18 cellular contexts compared by ENCODE assay signal in genomic region chr1:1203561-1204424, GRCh38. TPM values are rescaled to one million over a fixed set of nuclear protein-coding genes. Genes with fewer than 3 reads are reported as not detected.
A peak's percentile ranks its signal among the peaks of the same experiment; 100 is the strongest.
DNase-seq lines count a peak whose midpoint lies in the region; ATAC-seq, FAIRE-seq and TF ChIP-seq lines count a peak whose summit lies in the region.
"Had no signal": no experiment of that assay in that cellular context is flagged by ENCODE, and none has a peak within 500 bp of the region (broad histone marks: within the 10 kb centered on the region; RNA-seq: fewer than 3 reads in every experiment).

No MANE protein-coding gene starts in this region.

- H3K27me3 ChIP-seq in MG63 (no peaks in the 10 kb centered on the region), H1 (replicated peaks in 1 of 4; ENCODE audit: control insufficient read depth in 3 of 4, extremely low read depth in 1 of 4, insufficient read depth in 3 of 4, low read length in 3 of 4) (peaks cover 2 to 19% (median 17%) of the 10 kb centered on the region in 4 experiments), psoas muscle (ENCODE audit: insufficient read depth in 3 of 3, low read length in 2 of 3) (peaks cover 0 to 59% (median 13%) of the 10 kb centered on the region in 3 donors)

- FAIRE-seq in H1 (lab: Jason Lieb, UNC): no peak

- H3K56ac ChIP-seq in H1 (replicated peaks; ENCODE audit: insufficient read length, low read depth, low read length): no peak overlapping the region

- H4K91ac ChIP-seq in H1 (replicated peaks; ENCODE audit: insufficient read length, low read length): no peak overlapping the region

- peak overlapping the region; percentile 29; the same call in 1 of the 2 replicates for H2BK15ac ChIP-seq in H1 (ENCODE audit: low read length)

- H3K4ac ChIP-seq in H1 (replicated peaks; ENCODE audit: insufficient read length, low read depth, low read length): no peak overlapping the region

- TF ChIP-seq RAD21 in H1 (IDR thresholded peaks at IDR 0.05 in 1 of 2, conservative IDR thresholded peaks at IDR 0.05 in 1 of 2; ENCODE audit: low read depth in 2 of 2, low read length in 2 of 2): no peak

- no peak overlapping the region for H3K14ac ChIP-seq in H1 (ENCODE audit: insufficient read length)

- ATAC-seq in psoas muscle (no peak), GM18519 (IDR thresholded peaks at IDR 0.05; ENCODE audit: low FRiP score, unreplicated experiment) (no peak), HG03565 (IDR thresholded peaks at IDR 0.05; ENCODE audit: unreplicated experiment) (no peak), HG03571 (IDR thresholded peaks at IDR 0.05; ENCODE audit: unreplicated experiment) (no peak)
- ATAC-seq: gastroesophageal sphincter had no signal

- H3K9ac ChIP-seq in H1 (replicated peaks in 1 of 4; ENCODE audit: extremely low read depth in 1 of 4, low read depth in 3 of 4, low read length in 3 of 4): no peak overlapping the region
- H3K9ac ChIP-seq: KMS-11 had no signal

- WGBS in H1 (ENCODE audit: extremely low coverage in 1 of 2, insufficient coverage in 1 of 2, insufficient read length in 1 of 2, insufficient replicate concordance in 2 of 2, low coverage in 1 of 2, low lambda C conversion rate in 2 of 2, missing lambda C conversion rate in 1 of 2), 2 experiments: 91% methylated on average over 33 of the region's 49 CpGs; no CpG with 5 or more reads in 1 of the 2 experiments
- WGBS in psoas muscle, 3 donors: 74 to 77% (median 76%) methylated on average over 33 to 49 of the region's 49 CpGs

- no peaks in the 10 kb centered on the region for H3K79me1 ChIP-seq in H1 (ENCODE audit: low read depth, low read length)

- peaks cover 25% of the 10 kb centered on the region for H3K4me1 Mint-ChIP-seq in activated CD4-positive, alpha-beta memory T cell treated with anti-CD3 and anti-CD28 coated beads for 36 hours (ENCODE audit: low read depth)
- H3K4me1 Mint-ChIP-seq in activated CD4-positive, alpha-beta memory T cell treated with anti-CD3 and anti-CD28 coated beads, Interleukin-2, amount 10 ng/mL, durations not matched to agents 7 days and 5 days: peaks cover 32% of the 10 kb centered on the region

- no peak for TF ChIP-seq CTCF in H1 (IDR thresholded peaks at IDR 0.05; ENCODE audit: control extremely low read depth in 1 of 3, insufficient read depth in 1 of 3, low read depth in 1 of 3, low read length in 3 of 3)
- TF ChIP-seq CTCF in psoas muscle (IDR thresholded peaks at IDR 0.05): no peak

- peak overlapping the region; percentile 100 for H3K27ac Mint-ChIP-seq in activated CD4-positive, alpha-beta memory T cell treated with anti-CD3 and anti-CD28 coated beads for 36 hours
- H3K27ac Mint-ChIP-seq in activated CD4-positive, alpha-beta memory T cell treated with anti-CD3 and anti-CD28 coated beads, Interleukin-2, amount 10 ng/mL, durations not matched to agents 7 days and 5 days: no peak overlapping the region

- peak overlapping the region; percentile 84 for H3K4me3 Mint-ChIP-seq in activated CD4-positive, alpha-beta memory T cell treated with anti-CD3 and anti-CD28 coated beads for 36 hours
- H3K4me3 Mint-ChIP-seq in activated CD4-positive, alpha-beta memory T cell treated with anti-CD3 and anti-CD28 coated beads, Interleukin-2, amount 10 ng/mL, durations not matched to agents 7 days and 5 days: no peak overlapping the region

- H3K4me1 ChIP-seq in H1 (replicated peaks in 1 of 4; ENCODE audit: control insufficient read depth in 3 of 4, insufficient read depth in 4 of 4, low read length in 3 of 4) (peaks cover 0 to 16% (median 6%) of the 10 kb centered on the region in 4 experiments; a peak in 6 of 7 replicates), psoas muscle (peaks cover 14% of the 10 kb centered on the region)

- peak; percentile 9 for DNase-seq in activated CD4-positive, alpha-beta memory T cell treated with anti-CD3 and anti-CD28 coated beads for 36 hours
- no peak for DNase-seq in activated CD4-positive, alpha-beta memory T cell treated with anti-CD3 and anti-CD28 coated beads, Interleukin-2, amount 10 ng/mL, durations not matched to agents 7 days and 5 days
- DNase-seq in MG63 (peak; percentile 0), H1 (ENCODE audit: low read depth in 1 of 2, low spot score in 2 of 2) (peak in 1 of 2 experiments; percentile 52), psoas muscle (peak; percentile 10 to 46)
- DNase-seq: ACHN; activated CD4-positive, alpha-beta T cell treated with anti-CD3 and anti-CD28 coated beads for 1 hour; naive B cell; NCI-H2227 treated with DMSO at 0.1 percent for 48 hours; SHP77 treated with DMSO at 0.1 percent for 48 hours had no signal

- no peak overlapping the region for H2BK20ac ChIP-seq in H1 (ENCODE audit: low read length)

- H3K36me3 ChIP-seq in MG63 (no peaks in the 10 kb centered on the region), H1 (ENCODE audit: control insufficient read depth in 2 of 4, insufficient read depth in 4 of 4, low read length in 3 of 4) (no peaks in the 10 kb centered on the region), psoas muscle (ENCODE audit: insufficient read depth in 1 of 2, low read depth in 1 of 2) (no peaks in the 10 kb centered on the region)
- H3K36me3 ChIP-seq: gastroesophageal sphincter, prostate gland had no signal

- CTCF ChIA-PET in activated CD4-positive, alpha-beta memory T cell treated with anti-CD3 and anti-CD28 coated beads for 36 hours (lab: Charles Lee): no interaction called here
- CTCF ChIA-PET in activated CD4-positive, alpha-beta memory T cell treated with anti-CD3 and anti-CD28 coated beads, Interleukin-2, amount 10 ng/mL, durations not matched to agents 7 days and 5 days (lab: Charles Lee): no interaction called here
- CTCF ChIA-PET in H1 (lab: Charles Lee; ENCODE audit: partially characterized antibody): interaction anchor here (1.2 kb wide), 1 partner anchor 45 kb away, joined by 3 read pairs; no protein-coding TSS in a partner anchor

- peaks cover 27% of the 10 kb centered on the region for H3K36me3 Mint-ChIP-seq in activated CD4-positive, alpha-beta memory T cell treated with anti-CD3 and anti-CD28 coated beads for 36 hours
- no peaks in the 10 kb centered on the region for H3K36me3 Mint-ChIP-seq in activated CD4-positive, alpha-beta memory T cell treated with anti-CD3 and anti-CD28 coated beads, Interleukin-2, amount 10 ng/mL, durations not matched to agents 7 days and 5 days (ENCODE audit: low read depth)
- H3K36me3 Mint-ChIP-seq: naive B cell had no signal

- no peak overlapping the region for H4K5ac ChIP-seq in H1 (ENCODE audit: insufficient read length, low read depth, low read length)

- peak overlapping the region; percentile 75; the same call in 1 of the 2 replicates for H2BK12ac ChIP-seq in H1 (ENCODE audit: low read depth, low read length)

- no peak overlapping the region for H3K23ac ChIP-seq in H1 (ENCODE audit: insufficient read length)

- H3K27ac ChIP-seq in H1 (ENCODE audit: low read depth, low read length) (no peak overlapping the region), psoas muscle (no peak overlapping the region)
- H3K27ac ChIP-seq: coronary artery, gastroesophageal sphincter, KMS-11, prostate gland had no signal

- no peak overlapping the region for H2BK5ac ChIP-seq in H1 (ENCODE audit: low read depth, low read length)

- no peak for TF ChIP-seq EP300 in H1 (IDR thresholded peaks at IDR 0.05; ENCODE audit: borderline replicate concordance in 1 of 2, low read depth in 2 of 2, low read length in 2 of 2)

- intact Hi-C loops in activated CD4-positive, alpha-beta memory T cell treated with anti-CD3 and anti-CD28 coated beads for 36 hours (cut with micrococcal nuclease): loop anchor here (10.0 kb wide), 1 partner anchor 169 kb away; no protein-coding TSS in a partner anchor
- intact Hi-C loops in psoas muscle (cut with DNase I): no loop called here

- H2BK120ac ChIP-seq in H1 (replicated peaks; ENCODE audit: low read depth, low read length): no peak overlapping the region

- no peaks in the 10 kb centered on the region for H3K79me2 ChIP-seq in H1 (ENCODE audit: control insufficient read depth in 1 of 2, insufficient read depth in 2 of 2, low read length in 2 of 2)

- H4K8ac ChIP-seq in H1 (ENCODE audit: extremely low read depth, insufficient read depth, low read length): no peak overlapping the region

- no peaks in the 10 kb centered on the region for H3K9me3 Mint-ChIP-seq in activated CD4-positive, alpha-beta memory T cell treated with anti-CD3 and anti-CD28 coated beads for 36 hours
- no peaks in the 10 kb centered on the region for H3K9me3 Mint-ChIP-seq in activated CD4-positive, alpha-beta memory T cell treated with anti-CD3 and anti-CD28 coated beads, Interleukin-2, amount 10 ng/mL, durations not matched to agents 7 days and 5 days
- H3K9me3 Mint-ChIP-seq: naive B cell had no signal

- no peak overlapping the region; the same call in 1 of the 2 replicates for H3K18ac ChIP-seq in H1 (ENCODE audit: extremely low read depth, low read length)

- H3K27me3 Mint-ChIP-seq in activated CD4-positive, alpha-beta memory T cell treated with anti-CD3 and anti-CD28 coated beads for 36 hours: no peaks in the 10 kb centered on the region
- no peaks in the 10 kb centered on the region for H3K27me3 Mint-ChIP-seq in activated CD4-positive, alpha-beta memory T cell treated with anti-CD3 and anti-CD28 coated beads, Interleukin-2, amount 10 ng/mL, durations not matched to agents 7 days and 5 days

- peaks cover 8% of the 10 kb centered on the region; the same call in 1 of the 2 replicates for H3K23me2 ChIP-seq in H1 (ENCODE audit: low read depth, low read length)

- no peaks in the 10 kb centered on the region for H3K9me3 ChIP-seq in MG63
- no peaks in the 10 kb centered on the region for H3K9me3 ChIP-seq in H1 (ENCODE audit: insufficient read depth in 2 of 2, low read depth in 1 of 2, low read length in 1 of 2)
- no peaks in the 10 kb centered on the region for H3K9me3 ChIP-seq in psoas muscle
- H3K9me3 ChIP-seq: gastroesophageal sphincter, prostate gland had no signal

- no peak overlapping the region for H2AFZ ChIP-seq in H1 (ENCODE audit: low read length)

- no peak overlapping the region for H3K4me2 ChIP-seq in H1 (ENCODE audit: insufficient read depth in 1 of 2, low read depth in 2 of 2, low read length in 2 of 2)
- H3K4me2 ChIP-seq: KMS-11 had no signal

- no peak overlapping the region for H3K4me3 ChIP-seq in MG63
- no peak overlapping the region for H3K4me3 ChIP-seq in H1 (ENCODE audit: extremely low read depth in 1 of 4, insufficient read depth in 2 of 4, low read depth in 3 of 4, low read length in 4 of 4)
- H3K4me3 ChIP-seq in psoas muscle: no peak overlapping the region
- H3K4me3 ChIP-seq: coronary artery, gastroesophageal sphincter, lung, prostate gland had no signal

- POLR2A ChIA-PET in activated CD4-positive, alpha-beta memory T cell treated with anti-CD3 and anti-CD28 coated beads for 36 hours (lab: Charles Lee): interaction anchor here (8.3 kb wide), 1 partner anchor 13 kb away, joined by 107 read pairs; no protein-coding TSS in a partner anchor
- POLR2A ChIA-PET in activated CD4-positive, alpha-beta memory T cell treated with anti-CD3 and anti-CD28 coated beads, Interleukin-2, amount 10 ng/mL, durations not matched to agents 7 days and 5 days (lab: Charles Lee): no interaction called here
- POLR2A ChIA-PET in H1 (lab: Charles Lee; ENCODE audit: partially characterized antibody): no interaction called here

- no peaks in the 10 kb centered on the region for H4K20me1 ChIP-seq in H1 (replicated peaks in 1 of 2; ENCODE audit: control insufficient read depth in 1 of 2, insufficient read depth in 2 of 2, low read length in 2 of 2)

- TF ChIP-seq POLR2A in H1 (IDR thresholded peaks at IDR 0.05; ENCODE audit: control extremely low read depth in 1 of 2, low read depth in 2 of 2, low read length in 2 of 2): no peak

- no peak overlapping the region for H2AK5ac ChIP-seq in H1 (ENCODE audit: low read depth, low read length)

RNA-seq across cellular contexts. Expression of gene TNFRSF18, which starts 2.6 kb away (rescaled TPM):
- total RNA-seq in activated CD4-positive, alpha-beta memory T cell treated with anti-CD3 and anti-CD28 coated beads for 36 hours: 100 to 1,000 TPM; 375 to 387 TPM
- total RNA-seq in activated CD4-positive, alpha-beta memory T cell treated with anti-CD3 and anti-CD28 coated beads, Interleukin-2, amount 10 ng/mL, durations not matched to agents 7 days and 5 days: 100 to 1,000 TPM; 115 to 116 TPM
- total RNA-seq in MG63 (2014; rRNA removed; shearing (Covaris generic); ENCODE audit: low replicate concordance): not detected in 2 replicates
- 0.92 and 1.5 TPM in 2 replicates for total RNA-seq in H1 (2021; fragmentation: NEBNext Ultra II Directional; extraction: Animal tissue kit (Norgen Biotek cat#: 25700))
- polyA plus RNA-seq in H1 (2011; rRNA removed): 2.5 and 2.7 TPM in 2 replicates
- polyA plus RNA-seq in H1 (2011; cell fraction: cytosol; rRNA removed): 2.9 TPM
- polyA plus RNA-seq in H1 (2011; cell fraction: nucleus; rRNA removed): 4.8 TPM
- polyA plus RNA-seq in H1 (2012, experiment 1 of 2): 0.51 to 2.0 TPM (median 1.5 TPM) in 4 replicates
- 1.4 TPM for polyA plus RNA-seq in H1 (2012, experiment 2 of 2)
- 1.4 TPM for polyA plus RNA-seq in H1 (2013, experiment 1 of 2)
- polyA plus RNA-seq in H1 (2013, experiment 2 of 2): 1.5 TPM
- not detected in 2 replicates for polyA minus RNA-seq in H1 (2011; rRNA and poly(A)+ RNA removed)
- not detected for polyA minus RNA-seq in H1 (2011; cell fraction: cytosol; rRNA and poly(A)+ RNA removed)
- polyA minus RNA-seq in H1 (2011; cell fraction: nucleus; rRNA and poly(A)+ RNA removed): not detected
- under 1 TPM in 1 of 4 donors, not detected in 3; 0.27 TPM for total RNA-seq in psoas muscle
- polyA plus RNA-seq in psoas muscle: under 1 TPM; 0.04 to 0.76 (median 0.13) TPM

RNA-seq across cellular contexts. Expression of gene TNFRSF4, which starts 10.2 kb away (rescaled TPM):
- total RNA-seq in activated CD4-positive, alpha-beta memory T cell treated with anti-CD3 and anti-CD28 coated beads for 36 hours: 1,000 to 10,000 TPM; 1,003 to 1,005 TPM
- total RNA-seq in activated CD4-positive, alpha-beta memory T cell treated with anti-CD3 and anti-CD28 coated beads, Interleukin-2, amount 10 ng/mL, durations not matched to agents 7 days and 5 days: 100 to 1,000 TPM; 237 to 243 TPM
- total RNA-seq in MG63 (2014; rRNA removed; shearing (Covaris generic); ENCODE audit: low replicate concordance): not detected in 2 replicates
- total RNA-seq in H1 (2021; fragmentation: NEBNext Ultra II Directional; extraction: Animal tissue kit (Norgen Biotek cat#: 25700)): not detected in 2 replicates
- polyA plus RNA-seq in H1 (2011; rRNA removed): 0.06 TPM in 1 of 2 replicates, not detected in the other
- 0.14 TPM for polyA plus RNA-seq in H1 (2011; cell fraction: cytosol; rRNA removed)
- polyA plus RNA-seq in H1 (2011; cell fraction: nucleus; rRNA removed): 0.19 TPM
- polyA plus RNA-seq in H1 (2012, experiment 1 of 2): not detected in 4 replicates
- not detected for polyA plus RNA-seq in H1 (2012, experiment 2 of 2)
- polyA plus RNA-seq in H1 (2013, experiment 1 of 2): not detected
- 0.07 TPM for polyA plus RNA-seq in H1 (2013, experiment 2 of 2)
- polyA minus RNA-seq in H1 (2011; rRNA and poly(A)+ RNA removed): not detected in 2 replicates
- not detected for polyA minus RNA-seq in H1 (2011; cell fraction: cytosol; rRNA and poly(A)+ RNA removed)
- not detected for polyA minus RNA-seq in H1 (2011; cell fraction: nucleus; rRNA and poly(A)+ RNA removed)
- 1 to 10 TPM; 1.4 to 4.6 (median 3.7) TPM for total RNA-seq in psoas muscle
- 1 to 10 TPM; 1.7 to 3.8 (median 2.6) TPM for polyA plus RNA-seq in psoas muscle

RNA-seq across cellular contexts. Expression of gene SDF4, which starts 28.0 kb away (rescaled TPM):
- total RNA-seq in activated CD4-positive, alpha-beta memory T cell treated with anti-CD3 and anti-CD28 coated beads for 36 hours: 100 to 1,000 TPM; 302 to 305 TPM
- 100 to 1,000 TPM; 181 TPM for total RNA-seq in activated CD4-positive, alpha-beta memory T cell treated with anti-CD3 and anti-CD28 coated beads, Interleukin-2, amount 10 ng/mL, durations not matched to agents 7 days and 5 days
- total RNA-seq in MG63 (2014; rRNA removed; shearing (Covaris generic); ENCODE audit: low replicate concordance): 93.0 and 126 TPM in 2 replicates
- total RNA-seq in H1 (2021; fragmentation: NEBNext Ultra II Directional; extraction: Animal tissue kit (Norgen Biotek cat#: 25700)): 72.2 and 75.6 TPM in 2 replicates
- polyA plus RNA-seq in H1 (2011; rRNA removed): 45.5 and 69.8 TPM in 2 replicates
- 62.5 TPM for polyA plus RNA-seq in H1 (2011; cell fraction: cytosol; rRNA removed)
- polyA plus RNA-seq in H1 (2011; cell fraction: nucleus; rRNA removed): 89.3 TPM
- 63.1 to 79.8 TPM (median 77.9 TPM) in 4 replicates for polyA plus RNA-seq in H1 (2012, experiment 1 of 2)
- 55.0 TPM for polyA plus RNA-seq in H1 (2012, experiment 2 of 2)
- polyA plus RNA-seq in H1 (2013, experiment 1 of 2): 110 TPM
- polyA plus RNA-seq in H1 (2013, experiment 2 of 2): 117 TPM
- polyA minus RNA-seq in H1 (2011; rRNA and poly(A)+ RNA removed): 13.2 and 16.8 TPM in 2 replicates
- polyA minus RNA-seq in H1 (2011; cell fraction: cytosol; rRNA and poly(A)+ RNA removed): 32.2 TPM
- polyA minus RNA-seq in H1 (2011; cell fraction: nucleus; rRNA and poly(A)+ RNA removed): 39.2 TPM
- 100 to 1,000 TPM in 1 of 4 donors, 10 to 100 TPM in 3; 70.6 to 109 (median 82.5) TPM for total RNA-seq in psoas muscle
- 100 to 1,000 TPM in 2 of 3 donors, 10 to 100 TPM in 1; 67.5 to 129 (median 108) TPM for polyA plus RNA-seq in psoas muscle

RNA-seq across cellular contexts. Expression of gene B3GALT6, which starts 28.2 kb away (rescaled TPM):
- total RNA-seq in activated CD4-positive, alpha-beta memory T cell treated with anti-CD3 and anti-CD28 coated beads for 36 hours: 10 to 100 TPM; 14.6 to 15.5 TPM
- total RNA-seq in activated CD4-positive, alpha-beta memory T cell treated with anti-CD3 and anti-CD28 coated beads, Interleukin-2, amount 10 ng/mL, durations not matched to agents 7 days and 5 days: 10 to 100 TPM; 13.3 to 14.4 TPM
- total RNA-seq in MG63 (2014; rRNA removed; shearing (Covaris generic); ENCODE audit: low replicate concordance): 36.6 and 37.4 TPM in 2 replicates
- 18.2 and 18.4 TPM in 2 replicates for total RNA-seq in H1 (2021; fragmentation: NEBNext Ultra II Directional; extraction: Animal tissue kit (Norgen Biotek cat#: 25700))
- polyA plus RNA-seq in H1 (2011; rRNA removed): 20.4 and 23.1 TPM in 2 replicates
- polyA plus RNA-seq in H1 (2011; cell fraction: cytosol; rRNA removed): 15.3 TPM
- polyA plus RNA-seq in H1 (2011; cell fraction: nucleus; rRNA removed): 17.2 TPM
- 10.3 to 13.2 TPM (median 12.4 TPM) in 4 replicates for polyA plus RNA-seq in H1 (2012, experiment 1 of 2)
- polyA plus RNA-seq in H1 (2012, experiment 2 of 2): 14.7 TPM
- 14.0 TPM for polyA plus RNA-seq in H1 (2013, experiment 1 of 2)
- polyA plus RNA-seq in H1 (2013, experiment 2 of 2): 13.4 TPM
- 3.6 and 5.1 TPM in 2 replicates for polyA minus RNA-seq in H1 (2011; rRNA and poly(A)+ RNA removed)
- 11.4 TPM for polyA minus RNA-seq in H1 (2011; cell fraction: cytosol; rRNA and poly(A)+ RNA removed)
- 18.1 TPM for polyA minus RNA-seq in H1 (2011; cell fraction: nucleus; rRNA and poly(A)+ RNA removed)
- 10 to 100 TPM in 3 of 4 donors, 1 to 10 TPM in 1; 8.9 to 13.7 (median 11.1) TPM for total RNA-seq in psoas muscle
- 10 to 100 TPM in 2 of 3 donors, 1 to 10 TPM in 1; 7.7 to 30.3 (median 15.6) TPM for polyA plus RNA-seq in psoas muscle

RNA-seq across cellular contexts. Expression of gene TTLL10, which starts 30.1 kb away (rescaled TPM):
- not detected for total RNA-seq in activated CD4-positive, alpha-beta memory T cell treated with anti-CD3 and anti-CD28 coated beads for 36 hours
- not detected for total RNA-seq in activated CD4-positive, alpha-beta memory T cell treated with anti-CD3 and anti-CD28 coated beads, Interleukin-2, amount 10 ng/mL, durations not matched to agents 7 days and 5 days
- not detected in 2 replicates for total RNA-seq in MG63 (2014; rRNA removed; shearing (Covaris generic); ENCODE audit: low replicate concordance)
- 1.6 and 1.7 TPM in 2 replicates for total RNA-seq in H1 (2021; fragmentation: NEBNext Ultra II Directional; extraction: Animal tissue kit (Norgen Biotek cat#: 25700))
- polyA plus RNA-seq in H1 (2011; rRNA removed) (1.1 and 2.0 TPM in 2 replicates), psoas muscle (under 1 TPM; 0.03 to 0.10 (median 0.10) TPM)
- polyA plus RNA-seq in H1 (2011; cell fraction: cytosol; rRNA removed): 1.0 TPM
- 3.8 TPM for polyA plus RNA-seq in H1 (2011; cell fraction: nucleus; rRNA removed)
- 0.94 to 4.7 TPM (median 1.1 TPM) in 4 replicates for polyA plus RNA-seq in H1 (2012, experiment 1 of 2)
- 0.24 TPM for polyA plus RNA-seq in H1 (2012, experiment 2 of 2)
- 0.73 TPM for polyA plus RNA-seq in H1 (2013, experiment 1 of 2)
- polyA plus RNA-seq in H1 (2013, experiment 2 of 2): 0.55 TPM
- 0.51 and 1.3 TPM in 2 replicates for polyA minus RNA-seq in H1 (2011; rRNA and poly(A)+ RNA removed)
- not detected for polyA minus RNA-seq in H1 (2011; cell fraction: cytosol; rRNA and poly(A)+ RNA removed)
- 1.5 TPM for polyA minus RNA-seq in H1 (2011; cell fraction: nucleus; rRNA and poly(A)+ RNA removed)
- under 1 TPM in 1 of 4 donors, not detected in 3; 0.27 TPM for total RNA-seq in psoas muscle

Comparison
In these comparisons a context has a peak if more than half of its experiments do, and no peak if none do; other contexts are left out.
1. RNA of gene TNFRSF18, which starts 2.6 kb away (total RNA-seq): 375 to 387 TPM in activated CD4-positive, alpha-beta memory T cell treated with anti-CD3 and anti-CD28 coated beads for 36 hours and 115 to 116 TPM in activated CD4-positive, alpha-beta memory T cell treated with anti-CD3 and anti-CD28 coated beads, Interleukin-2, amount 10 ng/mL, durations not matched to agents 7 days and 5 days; 0.92 to 1.5 TPM in H1, 0.27 TPM in psoas muscle and not detected in MG63; every median in the first group is over 10 times any median in the second.
2. RNA of gene TNFRSF4, which starts 10.2 kb away (total RNA-seq): 1,003 to 1,005 TPM in activated CD4-positive, alpha-beta memory T cell treated with anti-CD3 and anti-CD28 coated beads for 36 hours and 237 to 243 TPM in activated CD4-positive, alpha-beta memory T cell treated with anti-CD3 and anti-CD28 coated beads, Interleukin-2, amount 10 ng/mL, durations not matched to agents 7 days and 5 days; 1.4 to 4.6 TPM in psoas muscle, not detected in H1 and not detected in MG63; every median in the first group is over 10 times any median in the second.